18 cellular contexts compared by ENCODE assay signal in the genomic region with DNA sequence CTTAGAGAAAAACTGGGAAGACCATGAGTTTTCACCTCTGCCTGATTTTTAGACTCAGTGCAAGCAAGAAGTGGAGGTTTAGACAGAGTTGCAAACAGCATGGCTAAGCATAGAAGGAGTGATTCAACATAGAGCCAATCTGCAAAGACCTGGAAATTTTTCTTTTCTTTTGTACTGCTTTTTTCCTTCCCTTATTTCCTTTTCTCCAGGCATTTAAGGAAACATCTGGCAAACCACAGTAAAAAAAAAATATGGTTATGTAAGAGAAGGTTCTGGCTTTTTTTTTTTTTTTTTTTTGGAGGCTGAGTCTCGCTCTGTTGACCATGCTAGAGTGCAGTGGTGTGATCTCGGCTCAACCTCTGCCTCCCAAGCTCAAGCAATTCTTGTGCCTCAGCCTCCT.
"Had no signal": no experiment of that assay in that cellular context is flagged by ENCODE, and none has a peak within 500 bp of the region (broad histone marks: within the 10 kb centered on the region; RNA-seq: fewer than 3 reads in every experiment).

No MANE protein-coding gene starts in this region.

- H3K4me1 ChIP-seq: vagina had no signal

- H3K27ac ChIP-seq: body of pancreas, neutrophil, vagina had no signal

- H3K9me3 ChIP-seq: body of pancreas, neutrophil, vagina had no signal

- H3K27me3 ChIP-seq: body of pancreas, neutrophil, vagina had no signal

- FAIRE-seq: frontal cortex, keratinocyte had no signal

- H3K36me3 ChIP-seq: neutrophil, vagina had no signal

- DNase-seq: activated CD4-positive, alpha-beta T cell treated with anti-CD3 and anti-CD28 coated beads, Interleukin-2, amount 50 U/mL, for 1 hour; activated CD8-positive, alpha-beta memory T cell treated with anti-CD3 and anti-CD28 coated beads, Interleukin-2, amount 50 U/mL, for 4 hours; activated naive CD4-positive, alpha-beta T cell treated with anti-CD3 and anti-CD28 coated beads for 36 hours; activated T-cell treated with anti-CD3 and anti-CD28 coated beads, Interleukin-2, amount 50 U/mL, for 4 hours; body of pancreas; endodermal cell; erythroblast; head of caudate nucleus; stimulated activated CD4-positive, alpha-beta T cell treated with anti-CD3 and anti-CD28 coated beads, Interleukin-2, amount 100 ng/mL, for 24 hours; stimulated activated naive CD4-positive, alpha-beta T cell treated with Interleukin-2 at 50 U/mL for 16 hours; substantia nigra; trophoblast cell had no signal

- H3K4me3 ChIP-seq: body of pancreas, vagina had no signal

- ATAC-seq: activated CD4-positive, CD25-positive, alpha-beta regulatory T cell treated with anti-CD3 and anti-CD28 coated beads, Interleukin-2, amount 50 U/mL, for 24 hours; activated T-cell treated with anti-CD3 and anti-CD28 coated beads, Interleukin-2, amount 50 U/mL, for 4 hours; body of pancreas; natural killer cell treated with Interleukin-12 subunit alpha and Interleukin-12 subunit beta and Interleukin-15 and Interleukin-18, amount 100 ng/mL, for 72 hours had no signal
